In the genomic region with DNA sequence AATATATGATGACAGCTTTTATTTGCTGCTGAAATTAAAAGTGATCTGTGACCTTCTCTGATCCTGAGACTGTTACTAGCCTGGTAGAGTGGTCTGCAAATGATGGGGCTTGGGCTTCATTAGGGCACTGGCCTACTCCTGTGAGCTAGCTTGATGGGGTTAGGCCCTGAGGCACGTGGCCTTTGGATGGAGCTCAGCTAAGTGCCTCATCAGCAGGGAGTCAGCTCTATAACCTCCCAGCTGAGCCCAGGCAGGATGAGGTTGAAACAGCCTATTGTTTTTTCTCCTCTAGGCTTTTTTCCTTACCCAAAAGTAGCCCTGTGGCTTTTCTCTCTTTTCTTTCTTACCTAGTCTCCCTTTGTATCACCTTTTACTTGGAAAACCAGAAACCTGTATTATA, we compare ENCODE assay signal across 1 cellular context.
TF ChIP-seq lines count a peak whose summit lies in the region.

No MANE protein-coding gene starts in this region.

TF ChIP-seq in GM23338, 12 proteins besides CTCF, POLR2A, EP300 and RAD21:
- TF ChIP-seq, protein P1, sequence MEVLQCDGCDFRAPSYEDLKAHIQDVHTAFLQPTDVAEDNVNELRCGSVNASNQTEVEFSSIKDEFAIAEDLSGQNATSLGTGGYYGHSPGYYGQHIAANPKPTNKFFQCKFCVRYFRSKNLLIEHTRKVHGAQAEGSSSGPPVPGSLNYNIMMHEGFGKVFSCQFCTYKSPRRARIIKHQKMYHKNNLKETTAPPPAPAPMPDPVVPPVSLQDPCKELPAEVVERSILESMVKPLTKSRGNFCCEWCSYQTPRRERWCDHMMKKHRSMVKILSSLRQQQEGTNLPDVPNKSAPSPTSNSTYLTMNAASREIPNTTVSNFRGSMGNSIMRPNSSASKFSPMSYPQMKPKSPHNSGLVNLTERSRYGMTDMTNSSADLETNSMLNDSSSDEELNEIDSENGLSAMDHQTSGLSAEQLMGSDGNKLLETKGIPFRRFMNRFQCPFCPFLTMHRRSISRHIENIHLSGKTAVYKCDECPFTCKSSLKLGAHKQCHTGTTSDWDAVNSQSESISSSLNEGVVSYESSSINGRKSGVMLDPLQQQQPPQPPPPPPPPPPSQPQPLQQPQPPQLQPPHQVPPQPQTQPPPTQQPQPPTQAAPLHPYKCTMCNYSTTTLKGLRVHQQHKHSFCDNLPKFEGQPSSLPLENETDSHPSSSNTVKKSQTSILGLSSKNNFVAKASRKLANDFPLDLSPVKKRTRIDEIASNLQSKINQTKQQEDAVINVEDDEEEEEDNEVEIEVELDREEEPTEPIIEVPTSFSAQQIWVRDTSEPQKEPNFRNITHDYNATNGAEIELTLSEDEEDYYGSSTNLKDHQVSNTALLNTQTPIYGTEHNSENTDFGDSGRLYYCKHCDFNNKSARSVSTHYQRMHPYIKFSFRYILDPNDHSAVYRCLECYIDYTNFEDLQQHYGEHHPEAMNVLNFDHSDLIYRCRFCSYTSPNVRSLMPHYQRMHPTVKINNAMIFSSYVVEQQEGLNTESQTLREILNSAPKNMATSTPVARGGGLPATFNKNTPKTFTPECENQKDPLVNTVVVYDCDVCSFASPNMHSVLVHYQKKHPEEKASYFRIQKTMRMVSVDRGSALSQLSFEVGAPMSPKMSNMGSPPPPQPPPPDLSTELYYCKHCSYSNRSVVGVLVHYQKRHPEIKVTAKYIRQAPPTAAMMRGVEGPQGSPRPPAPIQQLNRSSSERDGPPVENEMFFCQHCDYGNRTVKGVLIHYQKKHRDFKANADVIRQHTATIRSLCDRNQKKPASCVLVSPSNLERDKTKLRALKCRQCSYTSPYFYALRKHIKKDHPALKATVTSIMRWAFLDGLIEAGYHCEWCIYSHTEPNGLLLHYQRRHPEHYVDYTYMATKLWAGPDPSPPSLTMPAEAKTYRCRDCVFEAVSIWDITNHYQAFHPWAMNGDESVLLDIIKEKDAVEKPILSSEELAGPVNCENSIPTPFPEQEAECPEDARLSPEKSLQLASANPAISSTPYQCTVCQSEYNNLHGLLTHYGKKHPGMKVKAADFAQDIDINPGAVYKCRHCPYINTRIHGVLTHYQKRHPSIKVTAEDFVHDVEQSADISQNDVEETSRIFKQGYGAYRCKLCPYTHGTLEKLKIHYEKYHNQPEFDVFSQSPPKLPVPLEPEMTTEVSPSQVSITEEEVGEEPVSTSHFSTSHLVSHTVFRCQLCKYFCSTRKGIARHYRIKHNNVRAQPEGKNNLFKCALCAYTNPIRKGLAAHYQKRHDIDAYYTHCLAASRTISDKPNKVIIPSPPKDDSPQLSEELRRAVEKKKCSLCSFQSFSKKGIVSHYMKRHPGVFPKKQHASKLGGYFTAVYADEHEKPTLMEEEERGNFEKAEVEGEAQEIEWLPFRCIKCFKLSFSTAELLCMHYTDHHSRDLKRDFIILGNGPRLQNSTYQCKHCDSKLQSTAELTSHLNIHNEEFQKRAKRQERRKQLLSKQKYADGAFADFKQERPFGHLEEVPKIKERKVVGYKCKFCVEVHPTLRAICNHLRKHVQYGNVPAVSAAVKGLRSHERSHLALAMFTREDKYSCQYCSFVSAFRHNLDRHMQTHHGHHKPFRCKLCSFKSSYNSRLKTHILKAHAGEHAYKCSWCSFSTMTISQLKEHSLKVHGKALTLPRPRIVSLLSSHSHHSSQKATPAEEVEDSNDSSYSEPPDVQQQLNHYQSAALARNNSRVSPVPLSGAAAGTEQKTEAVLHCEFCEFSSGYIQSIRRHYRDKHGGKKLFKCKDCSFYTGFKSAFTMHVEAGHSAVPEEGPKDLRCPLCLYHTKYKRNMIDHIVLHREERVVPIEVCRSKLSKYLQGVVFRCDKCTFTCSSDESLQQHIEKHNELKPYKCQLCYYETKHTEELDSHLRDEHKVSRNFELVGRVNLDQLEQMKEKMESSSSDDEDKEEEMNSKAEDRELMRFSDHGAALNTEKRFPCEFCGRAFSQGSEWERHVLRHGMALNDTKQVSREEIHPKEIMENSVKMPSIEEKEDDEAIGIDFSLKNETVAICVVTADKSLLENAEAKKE (CRISPR knock-in tag; IDR thresholded peaks at IDR 0.05), result no peak
- TF ChIP-seq ZNF331 (CRISPR knock-in tag; IDR thresholded peaks at IDR 0.05; ENCODE audit: low read depth), result peak; percentile 97
TF ChIP-seq in GM23338: peak in this region for 1.
